Comparison of ENCODE assay signal across 8 cellular contexts in the genomic region with DNA sequence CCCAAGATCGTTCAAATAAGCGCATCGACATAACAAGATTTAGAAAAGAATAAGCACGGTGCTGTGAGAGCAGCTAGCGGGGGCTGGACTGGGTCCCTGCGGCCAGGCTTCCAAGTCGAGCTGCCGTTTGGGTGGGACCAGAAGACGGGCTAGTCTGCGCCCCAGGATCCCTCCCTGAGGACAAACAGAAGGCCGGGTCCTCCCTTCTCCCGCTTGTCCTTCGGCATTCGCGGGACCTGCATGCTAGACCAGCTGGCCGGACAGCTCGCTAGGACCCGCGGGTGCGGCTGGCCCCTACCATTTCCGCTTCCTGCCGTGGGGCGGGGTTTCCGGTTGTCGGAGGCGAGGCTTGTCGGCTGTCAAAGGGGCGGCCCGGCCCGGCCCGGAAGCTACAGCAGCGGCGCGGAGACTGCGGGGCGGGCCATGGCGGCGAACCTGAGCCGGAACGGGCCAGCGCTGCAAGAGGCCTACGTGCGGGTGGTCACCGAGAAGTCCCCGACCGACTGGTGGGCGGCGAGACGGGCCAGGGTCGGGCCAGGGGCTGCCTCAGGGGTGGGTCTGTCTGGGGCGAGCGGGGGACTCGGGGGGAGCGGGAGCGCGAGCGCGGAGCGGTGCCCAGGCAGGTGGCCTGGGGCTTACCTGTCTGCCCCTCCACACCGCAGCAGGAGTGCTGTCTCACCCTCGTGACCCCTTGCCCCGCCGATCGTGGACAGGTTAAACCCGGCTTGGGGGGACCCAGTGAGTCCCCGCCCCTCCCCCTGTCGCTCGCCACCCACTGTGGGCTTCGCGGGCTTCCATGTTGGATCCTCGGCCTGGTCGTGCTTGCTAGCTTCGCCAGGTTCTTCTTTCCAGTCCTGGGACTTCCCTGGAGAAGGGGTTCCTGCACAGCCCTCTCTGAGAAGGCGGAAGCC.
DNase-seq lines count a peak whose midpoint lies in the region; ATAC-seq lines count a peak whose summit lies in the region.

A gene (plus strand): TSS at position 388 of the 911 bp plus-strand sequence. CDS start 36 bp downstream, at position 424.

- peaks cover 13% of the 10 kb centered on the region; the same call in 1 of the 2 replicates for H3K36me3 ChIP-seq in ACC112 (ENCODE audit: insufficient read depth, low read length)

- H3K79me2 ChIP-seq in ACC112 (ENCODE audit: control insufficient read depth, insufficient read depth, low read length, unreplicated experiment): peaks cover 47% of the 10 kb centered on the region

- peak; percentile 91 for DNase-seq in NCI-H2227 (lab: John Stamatoyannopoulos, UW; ENCODE audit: unreplicated experiment)
- peak; percentile 86 to 93 (median 88) for DNase-seq in activated CD4-positive, CD25-positive, alpha-beta regulatory T cell (lab: John Stamatoyannopoulos, UW)
- peak; percentile 82 for DNase-seq in central memory CD4-positive, alpha-beta T cell
- peak; percentile 98 for DNase-seq in islet precursor cell
- DNase-seq in stimulated activated CD4-positive, alpha-beta T cell treated with anti-CD3 and anti-CD28 coated beads, Interleukin-12 subunit alpha, Interleukin-12 subunit beta, amount 100 ng/mL, for 4 hours: peak; percentile 89

- H3K27me3 ChIP-seq in ACC112 (ENCODE audit: insufficient read depth, low read length): no peaks in the 10 kb centered on the region

- peak; percentile 44 for ATAC-seq in GM18861 (IDR thresholded peaks at IDR 0.05; ENCODE audit: unreplicated experiment)
- ATAC-seq in HG03095 (IDR thresholded peaks at IDR 0.05; ENCODE audit: unreplicated experiment): peak; percentile 73

- H2AFZ ChIP-seq in ACC112 (ENCODE audit: low read length, unreplicated experiment): peak within 1 kb of the TSS; percentile 92

- peak within 1 kb of the TSS; percentile 82 for H3K4me3 ChIP-seq in ACC112 (ENCODE audit: low read depth, low read length)

- H3K4me1 ChIP-seq in ACC112 (ENCODE audit: control insufficient read depth, insufficient read depth, low read length, unreplicated experiment): peaks cover 19% of the 10 kb centered on the region

- peak within 1 kb of the TSS; percentile 22 for H3K27ac ChIP-seq in ACC112 (ENCODE audit: low read depth, low read length)

Comparison
In these comparisons a context has a peak if more than half of its experiments do, and no peak if none do; other contexts are left out.
1. Peak in every context shown above with its lines: DNase-seq, ATAC-seq, H3K4me3 ChIP-seq and H3K27ac ChIP-seq.